Comparison of ENCODE assay signal across 9 cellular contexts in genomic region chr4:48275247-48275646, GRCh38. TPM values are rescaled to one million over a fixed set of nuclear protein-coding genes. Genes with fewer than 3 reads are reported as not detected.
A peak's percentile ranks its signal among the peaks of the same experiment; 100 is the strongest.
DNase-seq lines count a peak whose midpoint lies in the region; ATAC-seq and TF ChIP-seq lines count a peak whose summit lies in the region.
"Had no signal": no experiment of that assay in that cellular context is flagged by ENCODE, and none has a peak within 500 bp of the region (broad histone marks: within the 10 kb centered on the region; RNA-seq: fewer than 3 reads in every experiment).

No MANE protein-coding gene starts in this region.

- no peaks in the 10 kb centered on the region for H3K27me3 ChIP-seq in liver (ENCODE audit: control insufficient read depth in 4 of 4, insufficient read depth in 4 of 4, low read length in 3 of 4)

- WGBS in liver, result 35% methylated on average over 3 of the region's 3 CpGs

- no peak overlapping the region for H3K27ac ChIP-seq in liver (ENCODE audit: low read depth in 1 of 2, low read length in 2 of 2)
- H3K27ac ChIP-seq in caudate nucleus (ENCODE audit: low read depth, low read length), result no peak overlapping the region

- H3K9me3 ChIP-seq in liver (ENCODE audit: control insufficient read depth in 4 of 4, low read length in 3 of 4), result peaks cover 0 to 3% (median 0%) of the 10 kb centered on the region in 4 donors

- no peaks in the 10 kb centered on the region for H3K36me3 Mint-ChIP-seq in natural killer cell
- no peaks in the 10 kb centered on the region for H3K36me3 Mint-ChIP-seq in natural killer cell treated with Interleukin-12 subunit alpha and Interleukin-12 subunit beta and Interleukin-15 and Interleukin-18, amount 100 ng/mL, for 72 hours
- peaks cover 8% of the 10 kb centered on the region for H3K36me3 Mint-ChIP-seq in activated CD8-positive, alpha-beta T cell treated with anti-CD3 and anti-CD28 coated beads for 36 hours (ENCODE audit: low read depth)
- peaks cover 0 to 18% of the 10 kb centered on the region in 2 donors for H3K36me3 Mint-ChIP-seq in activated naive CD4-positive, alpha-beta T cell treated with anti-CD3 and anti-CD28 coated beads, Interleukin-2, amount 50 U/mL, for 72 hours
- H3K36me3 Mint-ChIP-seq: brain had no signal

- H3K9me3 Mint-ChIP-seq in natural killer cell, result no peaks in the 10 kb centered on the region
- H3K9me3 Mint-ChIP-seq in natural killer cell treated with Interleukin-12 subunit alpha and Interleukin-12 subunit beta and Interleukin-15 and Interleukin-18, amount 100 ng/mL, for 72 hours, result no peaks in the 10 kb centered on the region
- H3K9me3 Mint-ChIP-seq in activated CD8-positive, alpha-beta T cell treated with anti-CD3 and anti-CD28 coated beads for 36 hours, result peaks cover 5% of the 10 kb centered on the region
- H3K9me3 Mint-ChIP-seq in activated naive CD4-positive, alpha-beta T cell treated with anti-CD3 and anti-CD28 coated beads, Interleukin-2, amount 50 U/mL, for 72 hours, result peaks cover 3 to 5% of the 10 kb centered on the region in 2 donors

- peaks cover 0 to 6% (median under 1%) of the 10 kb centered on the region in 4 donors for H3K4me1 ChIP-seq in liver (ENCODE audit: control insufficient read depth in 4 of 4, insufficient read depth in 4 of 4, low read length in 3 of 4)

- H3K36me3 ChIP-seq in liver (ENCODE audit: control insufficient read depth in 4 of 4, insufficient read depth in 3 of 4, low read depth in 1 of 4, low read length in 3 of 4), result no peaks in the 10 kb centered on the region

- DNase-seq in natural killer cell, result no peak
- no peak for DNase-seq in natural killer cell treated with Interleukin-12 subunit alpha and Interleukin-12 subunit beta and Interleukin-15 and Interleukin-18, amount 100 ng/mL, for 72 hours (ENCODE audit: low spot score)
- peak; percentile 50 for DNase-seq in HT1080 (ENCODE audit: low read depth)
- peak; percentile 18 for DNase-seq in activated CD8-positive, alpha-beta T cell treated with anti-CD3 and anti-CD28 coated beads for 36 hours
- DNase-seq in activated naive CD4-positive, alpha-beta T cell treated with anti-CD3 and anti-CD28 coated beads, Interleukin-2, amount 50 U/mL, for 72 hours (ENCODE audit: low spot score in 2 of 2), result no peak
- no peak for DNase-seq in caudate nucleus (lab: John Stamatoyannopoulos, UW)

- CTCF ChIA-PET in activated CD8-positive, alpha-beta T cell treated with anti-CD3 and anti-CD28 coated beads for 36 hours (lab: Charles Lee), result interaction anchor here (0.6 to 2.2 kb wide), 19 partner anchors 10 to 161 kb away, joined by 3 to 8 read pairs (median 4); partner anchors contain the start of gene TXK

- TF ChIP-seq CTCF in natural killer cell (IDR thresholded peaks at IDR 0.05) (peak; percentile 57), liver (IDR thresholded peaks at IDR 0.05; ENCODE audit: low read depth, low read length, missing input control) (peak; percentile 68)
- TF ChIP-seq CTCF in activated CD8-positive, alpha-beta T cell treated with anti-CD3 and anti-CD28 coated beads for 36 hours (IDR thresholded peaks at IDR 0.05), result peak; percentile 61

- no peak overlapping the region for H3K27ac Mint-ChIP-seq in natural killer cell
- H3K27ac Mint-ChIP-seq in natural killer cell treated with Interleukin-12 subunit alpha and Interleukin-12 subunit beta and Interleukin-15 and Interleukin-18, amount 100 ng/mL, for 72 hours, result no peak overlapping the region
- no peak overlapping the region for H3K27ac Mint-ChIP-seq in activated CD8-positive, alpha-beta T cell treated with anti-CD3 and anti-CD28 coated beads for 36 hours
- H3K27ac Mint-ChIP-seq in activated naive CD4-positive, alpha-beta T cell treated with anti-CD3 and anti-CD28 coated beads, Interleukin-2, amount 50 U/mL, for 72 hours, result no peak overlapping the region
- H3K27ac Mint-ChIP-seq: brain had no signal

- no peak overlapping the region for H3K9ac ChIP-seq in liver (ENCODE audit: low read depth in 1 of 2, low read length in 2 of 2)

- peak; percentile 88 to 92 for TF ChIP-seq RAD21 in liver (IDR thresholded peaks at IDR 0.05)

- peaks cover 9 to 11% of the 10 kb centered on the region in 2 donors for H3K4me1 Mint-ChIP-seq in natural killer cell
- peaks cover 9 to 11% of the 10 kb centered on the region in 2 donors for H3K4me1 Mint-ChIP-seq in natural killer cell treated with Interleukin-12 subunit alpha and Interleukin-12 subunit beta and Interleukin-15 and Interleukin-18, amount 100 ng/mL, for 72 hours (ENCODE audit: low read depth in 2 of 2)
- peaks cover 10% of the 10 kb centered on the region for H3K4me1 Mint-ChIP-seq in activated CD8-positive, alpha-beta T cell treated with anti-CD3 and anti-CD28 coated beads for 36 hours (ENCODE audit: low read depth)
- H3K4me1 Mint-ChIP-seq: brain had no signal

- no peak overlapping the region for H3K4me3 Mint-ChIP-seq in natural killer cell
- H3K4me3 Mint-ChIP-seq in natural killer cell treated with Interleukin-12 subunit alpha and Interleukin-12 subunit beta and Interleukin-15 and Interleukin-18, amount 100 ng/mL, for 72 hours, result no peak overlapping the region
- no peak overlapping the region for H3K4me3 Mint-ChIP-seq in activated CD8-positive, alpha-beta T cell treated with anti-CD3 and anti-CD28 coated beads for 36 hours
- H3K4me3 Mint-ChIP-seq: brain had no signal

- POLR2A ChIA-PET in activated CD8-positive, alpha-beta T cell treated with anti-CD3 and anti-CD28 coated beads for 36 hours (lab: Charles Lee), result no interaction called here

- intact Hi-C loops in natural killer cell (cut with micrococcal nuclease), result loop anchor here (10.0 kb wide), 1 partner anchor 150 kb away; no protein-coding TSS in a partner anchor
- intact Hi-C loops in activated CD8-positive, alpha-beta T cell treated with anti-CD3 and anti-CD28 coated beads for 36 hours (cut with micrococcal nuclease), result no loop called here

- peak; percentile 56 to 69 (median 57) for ATAC-seq in natural killer cell
- no peak for ATAC-seq in natural killer cell treated with Interleukin-12 subunit alpha and Interleukin-12 subunit beta and Interleukin-15 and Interleukin-18, amount 100 ng/mL, for 72 hours
- ATAC-seq in activated CD8-positive, alpha-beta T cell treated with anti-CD3 and anti-CD28 coated beads for 36 hours, result peak; percentile 57
- no peak for ATAC-seq in activated naive CD4-positive, alpha-beta T cell treated with anti-CD3 and anti-CD28 coated beads, Interleukin-2, amount 50 U/mL, for 72 hours
- ATAC-seq in HG02759 (IDR thresholded peaks at IDR 0.05; ENCODE audit: unreplicated experiment), result no peak

- H3K27me3 Mint-ChIP-seq in natural killer cell (ENCODE audit: low read depth in 2 of 2), result no peaks in the 10 kb centered on the region
- no peaks in the 10 kb centered on the region for H3K27me3 Mint-ChIP-seq in natural killer cell treated with Interleukin-12 subunit alpha and Interleukin-12 subunit beta and Interleukin-15 and Interleukin-18, amount 100 ng/mL, for 72 hours
- H3K27me3 Mint-ChIP-seq in activated CD8-positive, alpha-beta T cell treated with anti-CD3 and anti-CD28 coated beads for 36 hours, result peaks cover 2% of the 10 kb centered on the region

- H3K4me3 ChIP-seq in liver (ENCODE audit: low read depth in 1 of 3, low read length in 3 of 3), result no peak overlapping the region

TF ChIP-seq in liver, 16 proteins besides CTCF, POLR2A, EP300 and RAD21 (continues in another document):
- TF ChIP-seq EGR1 (IDR thresholded peaks at IDR 0.05; ENCODE audit: low read depth in 2 of 2) (no peak), HNF4G (IDR thresholded peaks at IDR 0.05) (no peak), ATF3 (IDR thresholded peaks at IDR 0.05) (no peak), YY1 (IDR thresholded peaks at IDR 0.05) (no peak), FOXA2 (IDR thresholded peaks at IDR 0.05) (no peak), MAX (IDR thresholded peaks at IDR 0.05) (no peak), NR2F2 (IDR thresholded peaks at IDR 0.05) (no peak), GABPA (IDR thresholded peaks at IDR 0.05 in 1 of 2, conservative IDR thresholded peaks at IDR 0.05 in 1 of 2) (no peak), RXRA (IDR thresholded peaks at IDR 0.05) (peak in 1 of 2 donors; percentile 6)

RNA-seq across cellular contexts. Expression of gene TEC, which starts 5.6 kb away (rescaled TPM):
- 1 to 10 TPM; 4.0 to 7.4 (median 4.7) TPM for total RNA-seq in natural killer cell
- total RNA-seq in natural killer cell treated with Interleukin-12 subunit alpha and Interleukin-12 subunit beta and Interleukin-15 and Interleukin-18, amount 100 ng/mL, for 72 hours, result 1 to 10 TPM; 2.0 to 3.1 TPM
- 1.3 and 4.1 TPM in 2 replicates for total RNA-seq in HT1080 (2014; rRNA removed; shearing (Covaris generic))
- 0.51 and 0.99 TPM in 2 replicates for polyA plus RNA-seq in HT1080 (2015; cell fraction: cytosol; rRNA removed)
- 1.3 and 1.4 TPM in 2 replicates for polyA plus RNA-seq in HT1080 (2015; cell fraction: nucleus; rRNA removed)
- total RNA-seq in activated CD8-positive, alpha-beta T cell treated with anti-CD3 and anti-CD28 coated beads for 36 hours, result 1 to 10 TPM; 3.6 to 4.2 TPM
- 1 to 10 TPM; 2.0 to 4.7 TPM for total RNA-seq in liver
- polyA plus RNA-seq in liver, result 1 to 10 TPM; 1.1 to 1.9 TPM
- total RNA-seq in activated naive CD4-positive, alpha-beta T cell treated with anti-CD3 and anti-CD28 coated beads, Interleukin-2, amount 50 U/mL, for 72 hours, result 1 to 10 TPM; 4.3 to 8.3 TPM

Comparison
In these comparisons a context has a peak if more than half of its experiments do, and no peak if none do; other contexts are left out.
1. ATAC-seq: peak in natural killer cell (3 of 3) and activated CD8-positive, alpha-beta T cell treated with anti-CD3 and anti-CD28 coated beads for 36 hours (single experiment); none in natural killer cell treated with Interleukin-12 subunit alpha and Interleukin-12 subunit beta and Interleukin-15 and Interleukin-18, amount 100 ng/mL, for 72 hours (0 of 2), activated naive CD4-positive, alpha-beta T cell treated with anti-CD3 and anti-CD28 coated beads, Interleukin-2, amount 50 U/mL, for 72 hours (0 of 2) and HG02759 (single experiment).
2. DNase-seq: peak in HT1080 (single experiment) and activated CD8-positive, alpha-beta T cell treated with anti-CD3 and anti-CD28 coated beads for 36 hours (single experiment); none in natural killer cell (single experiment), natural killer cell treated with Interleukin-12 subunit alpha and Interleukin-12 subunit beta and Interleukin-15 and Interleukin-18, amount 100 ng/mL, for 72 hours (single experiment), activated naive CD4-positive, alpha-beta T cell treated with anti-CD3 and anti-CD28 coated beads, Interleukin-2, amount 50 U/mL, for 72 hours (0 of 2) and caudate nucleus (0 of 61).
3. Peak in every context shown above with its lines, with median percentiles within 50 percentile points of each other: CTCF ChIP-seq.